In genomic region chr17:75238684-75239191, GRCh38 we compare ENCODE assay signal across 8 cellular contexts. TPM values are rescaled to one million over a fixed set of nuclear protein-coding genes. Genes with fewer than 3 reads are reported as not detected.
DNase-seq lines count a peak whose midpoint lies in the region; ATAC-seq and TF ChIP-seq lines count a peak whose summit lies in the region.

No MANE protein-coding gene starts in this region.

- H3K36me3 ChIP-seq in DOHH2 (ENCODE audit: control insufficient read depth, low read length): peaks cover 94% of the 10 kb centered on the region
- peaks cover 83% of the 10 kb centered on the region for H3K36me3 ChIP-seq in IMR-90 (ENCODE audit: control insufficient read depth, insufficient read depth, low read length)

- peak; percentile 69 for DNase-seq in IMR-90
- peak; percentile 78 for DNase-seq in RKO (ENCODE audit: low spot score)
- DNase-seq in activated T-helper 2 cell treated with anti-CD3 and anti-CD28 coated beads, Interferon-gamma antibody, Interleukin-2, Interleukin-4, amounts not matched to agents 10 μg/mL and 5 μg/mL and 100 μg/mL, durations not matched to agents 14 hours and 24 hours and 36 hours (ENCODE audit: low spot score): peak; percentile 42
- peak; percentile 64 for DNase-seq in fibroblast of the aortic adventitia (ENCODE audit: low read depth)
- DNase-seq in osteocyte (ENCODE audit: extremely low spot score, unreplicated experiment): no peak
- no peak for DNase-seq in NCI-H2029 (lab: John Stamatoyannopoulos, UW)

- TF ChIP-seq RAD21 in IMR-90 (IDR thresholded peaks at IDR 0.05; ENCODE audit: low read length): peak; percentile 49

- H3K4me2 ChIP-seq in DOHH2 (ENCODE audit: low read length): no peak overlapping the region
- H3K4me2 ChIP-seq in IMR-90 (ENCODE audit: low read depth, low read length): no peak overlapping the region

- in situ Hi-C loops in IMR-90 (cut with MboI; ENCODE audit: low sequenced_read_pairs): no loop called here

- POLR2A ChIA-PET in IMR-90 (lab: Charles Lee; ENCODE audit: unreplicated experiment): interaction anchor here (0.7 kb wide), 1 partner anchor 28 kb away, joined by 3 read pairs; no protein-coding TSS in a partner anchor

- no peak overlapping the region for H2AK5ac ChIP-seq in IMR-90 (ENCODE audit: low read depth, low read length)

- H2AFZ ChIP-seq in IMR-90 (replicated peaks; ENCODE audit: low read length, poor library complexity): peak overlapping the region; percentile 63

- no peak overlapping the region for H2BK5ac ChIP-seq in IMR-90 (ENCODE audit: low read depth, low read length, poor library complexity, severe bottlenecking)

- dilution Hi-C loops in IMR-90 (cut with HindIII; ENCODE audit: low sequenced_read_pairs, unreplicated experiment): no loop called here

- H3F3A ChIP-seq in DOHH2 (ENCODE audit: control insufficient read depth, insufficient read depth): peaks cover 8% of the 10 kb centered on the region; the same call in 1 of the 2 replicates

- peak; percentile 95 for TF ChIP-seq CTCF in DOHH2 (IDR thresholded peaks at IDR 0.05; ENCODE audit: low read depth, low read length, poor library complexity, severe bottlenecking)
- peak; percentile 68 for TF ChIP-seq CTCF in IMR-90 (conservative IDR thresholded peaks at IDR 0.05; ENCODE audit: low read depth, low read length)
- peak; percentile 84 for TF ChIP-seq CTCF in fibroblast of the aortic adventitia (IDR thresholded peaks at IDR 0.05; ENCODE audit: insufficient read depth, low read length)
- TF ChIP-seq CTCF in osteocyte (IDR thresholded peaks at IDR 0.05): peak; percentile 83

- BruUV-seq in IMR-90 (replicated peaks; lab: Mats Ljungman, UMichigan): no TSS peak

- no peaks in the 10 kb centered on the region for H3K9me1 ChIP-seq in IMR-90 (ENCODE audit: insufficient read depth, low read length)

- H4K91ac ChIP-seq in IMR-90 (ENCODE audit: insufficient read depth, low read depth, low read length): no peak overlapping the region

- intact Hi-C loops in IMR-90 (cut with micrococcal nuclease): no loop called here
- intact Hi-C loops in activated T-helper 2 cell treated with anti-CD3 and anti-CD28 coated beads, Interferon-gamma antibody, Interleukin-2, Interleukin-4, amounts not matched to agents 10 μg/mL and 5 μg/mL and 100 μg/mL, durations not matched to agents 14 hours and 24 hours and 36 hours (cut with micrococcal nuclease): no loop called here

- peak overlapping the region; percentile 86 for H3K27ac Mint-ChIP-seq in activated T-helper 2 cell treated with anti-CD3 and anti-CD28 coated beads, Interferon-gamma antibody, Interleukin-2, Interleukin-4, amounts not matched to agents 10 μg/mL and 5 μg/mL and 100 μg/mL, durations not matched to agents 14 hours and 24 hours and 36 hours
- H3K27ac Mint-ChIP-seq in osteocyte (ENCODE audit: unreplicated experiment): peak overlapping the region; percentile 62

- H3K18ac ChIP-seq in IMR-90 (ENCODE audit: low read depth, low read length): no peak overlapping the region

- peak; percentile 87 for ATAC-seq in IMR-90 (ENCODE audit: low read depth)
- no peak for ATAC-seq in HG02588 (IDR thresholded peaks at IDR 0.05; ENCODE audit: unreplicated experiment)

- H3K27ac ChIP-seq in DOHH2 (ENCODE audit: low read depth, low read length): no peak overlapping the region
- no peak overlapping the region for H3K27ac ChIP-seq in IMR-90 (ENCODE audit: insufficient read depth, low read length)

- no peak overlapping the region for H2BK120ac ChIP-seq in IMR-90 (ENCODE audit: low read depth, low read length)

- H2BK15ac ChIP-seq in IMR-90 (ENCODE audit: low read depth, low read length): no peak overlapping the region

- no peak overlapping the region for H4K5ac ChIP-seq in IMR-90 (ENCODE audit: low read depth, low read length)

- no peak overlapping the region for H2BK20ac ChIP-seq in IMR-90 (ENCODE audit: low read depth, low read length)

- CTCF ChIA-PET in IMR-90 (lab: Yijun Ruan, JAX): interaction anchor here (0.7 kb wide), 1 partner anchor 37 kb away, joined by 3 read pairs; no protein-coding TSS in a partner anchor

- H4K20me1 ChIP-seq in DOHH2 (ENCODE audit: control insufficient read depth, insufficient read depth, low read depth, low read length) (peaks cover 4% of the 10 kb centered on the region; the same call in 1 of the 2 replicates), IMR-90 (ENCODE audit: insufficient read depth, low read length) (peaks cover 17% of the 10 kb centered on the region)

- H3K4me3 ChIP-seq in DOHH2 (ENCODE audit: low read length) (no peak overlapping the region), IMR-90 (ENCODE audit: insufficient read depth, low read depth, low read length) (no peak overlapping the region), fibroblast of the aortic adventitia (ENCODE audit: low read depth, low read length) (no peak overlapping the region)

- WGBS in IMR-90 (ENCODE audit: extremely low coverage in 2 of 2, insufficient read length in 1 of 2), 2 experiments: 89% methylated on average over 4 of the region's 13 CpGs; no CpG with 5 or more reads in 1 of the 2 experiments

- H3K9me2 ChIP-seq in DOHH2 (replicated peaks; ENCODE audit: control insufficient read depth, low read length): no peaks in the 10 kb centered on the region

- H3K36me3 Mint-ChIP-seq in activated T-helper 2 cell treated with anti-CD3 and anti-CD28 coated beads, Interferon-gamma antibody, Interleukin-2, Interleukin-4, amounts not matched to agents 10 μg/mL and 5 μg/mL and 100 μg/mL, durations not matched to agents 14 hours and 24 hours and 36 hours (ENCODE audit: low read depth): peaks cover 88% of the 10 kb centered on the region
- H3K36me3 Mint-ChIP-seq in osteocyte (ENCODE audit: unreplicated experiment): peaks cover 31% of the 10 kb centered on the region

- H3K14ac ChIP-seq in IMR-90 (replicated peaks; ENCODE audit: low read depth, low read length): no peak overlapping the region

- no peaks in the 10 kb centered on the region for H3K9me3 Mint-ChIP-seq in activated T-helper 2 cell treated with anti-CD3 and anti-CD28 coated beads, Interferon-gamma antibody, Interleukin-2, Interleukin-4, amounts not matched to agents 10 μg/mL and 5 μg/mL and 100 μg/mL, durations not matched to agents 14 hours and 24 hours and 36 hours
- no peaks in the 10 kb centered on the region for H3K9me3 Mint-ChIP-seq in osteocyte (ENCODE audit: unreplicated experiment)

- no peak overlapping the region for H3K4me3 Mint-ChIP-seq in activated T-helper 2 cell treated with anti-CD3 and anti-CD28 coated beads, Interferon-gamma antibody, Interleukin-2, Interleukin-4, amounts not matched to agents 10 μg/mL and 5 μg/mL and 100 μg/mL, durations not matched to agents 14 hours and 24 hours and 36 hours (ENCODE audit: low read depth)
- no peak overlapping the region for H3K4me3 Mint-ChIP-seq in osteocyte (ENCODE audit: unreplicated experiment)

- peak overlapping the region; percentile 58 for H2AK9ac ChIP-seq in IMR-90 (replicated peaks; ENCODE audit: low read depth, low read length, poor library complexity)

- no peak overlapping the region for H4K8ac ChIP-seq in IMR-90 (ENCODE audit: low read depth in 2 of 2, low read length in 2 of 2)

- no peak for TF ChIP-seq POLR2A in IMR-90 (IDR thresholded peaks at IDR 0.05; ENCODE audit: low read depth, low read length)

- no peaks in the 10 kb centered on the region for H3K27me3 Mint-ChIP-seq in activated T-helper 2 cell treated with anti-CD3 and anti-CD28 coated beads, Interferon-gamma antibody, Interleukin-2, Interleukin-4, amounts not matched to agents 10 μg/mL and 5 μg/mL and 100 μg/mL, durations not matched to agents 14 hours and 24 hours and 36 hours (ENCODE audit: low read depth)
- H3K27me3 Mint-ChIP-seq in osteocyte (ENCODE audit: unreplicated experiment): no peaks in the 10 kb centered on the region

- H3K9me3 ChIP-seq in DOHH2 (ENCODE audit: control insufficient read depth, insufficient read depth, low read length): no peaks in the 10 kb centered on the region
- no peaks in the 10 kb centered on the region for H3K9me3 ChIP-seq in IMR-90 (ENCODE audit: control insufficient read depth, insufficient read depth, low read length)

- H3K79me1 ChIP-seq in IMR-90 (ENCODE audit: low read depth in 1 of 2, low read length in 2 of 2): peaks cover 0 to 12% of the 10 kb centered on the region in 2 experiments; a peak in 1 of 4 replicates

- H3K27me3 ChIP-seq in DOHH2 (ENCODE audit: control insufficient read depth, low read length) (no peaks in the 10 kb centered on the region), IMR-90 (ENCODE audit: control insufficient read depth, insufficient read depth, low read length) (no peaks in the 10 kb centered on the region)

- peaks cover 17% of the 10 kb centered on the region for H3K4me1 Mint-ChIP-seq in activated T-helper 2 cell treated with anti-CD3 and anti-CD28 coated beads, Interferon-gamma antibody, Interleukin-2, Interleukin-4, amounts not matched to agents 10 μg/mL and 5 μg/mL and 100 μg/mL, durations not matched to agents 14 hours and 24 hours and 36 hours (ENCODE audit: low read depth)
- H3K4me1 Mint-ChIP-seq in osteocyte (ENCODE audit: unreplicated experiment): peaks cover 2% of the 10 kb centered on the region

- no peak overlapping the region for H3K56ac ChIP-seq in IMR-90 (ENCODE audit: extremely low read depth, insufficient read depth, low read length)

- H3K79me2 ChIP-seq in DOHH2 (ENCODE audit: control insufficient read depth, low read length): no peaks in the 10 kb centered on the region

- H3K9ac ChIP-seq in IMR-90 (ENCODE audit: low read depth, low read length): no peak overlapping the region

- peaks cover 14% of the 10 kb centered on the region for H3K4me1 ChIP-seq in DOHH2 (ENCODE audit: control insufficient read depth, low read length)
- no peaks in the 10 kb centered on the region for H3K4me1 ChIP-seq in IMR-90 (ENCODE audit: control insufficient read depth, insufficient read depth, low read length)

- H3K23ac ChIP-seq in IMR-90 (ENCODE audit: low read depth, low read length): no peak overlapping the region

- H3K4ac ChIP-seq in IMR-90 (ENCODE audit: low read depth, low read length): no peak overlapping the region

RNA-seq across cellular contexts. Expression of gene GGA3, which starts 22.7 kb away (rescaled TPM):
- total RNA-seq in IMR-90 (2012; rRNA removed): 12.8 and 15.1 TPM in 2 replicates
- polyA plus RNA-seq in IMR-90 (2012; rRNA removed): 35.2 and 37.7 TPM in 2 replicates
- 11.8 and 16.9 TPM in 2 replicates for polyA plus RNA-seq in IMR-90 (2012; cell fraction: cytosol; rRNA removed)
- 173 and 223 TPM in 2 replicates for polyA plus RNA-seq in IMR-90 (2012; cell fraction: nucleus; rRNA removed; ENCODE audit: low replicate concordance)
- total RNA-seq in activated T-helper 2 cell treated with anti-CD3 and anti-CD28 coated beads, Interferon-gamma antibody, Interleukin-2, Interleukin-4, amounts not matched to agents 10 μg/mL and 5 μg/mL and 100 μg/mL, durations not matched to agents 14 hours and 24 hours and 36 hours: 71.7 and 77.2 TPM in 2 replicates
- total RNA-seq in fibroblast of the aortic adventitia (ENCODE audit: low replicate concordance): 8.7 and 14.0 TPM in 2 replicates
- 34.3 and 34.6 TPM in 2 replicates for total RNA-seq in osteocyte

RNA-seq across cellular contexts. Expression of gene MRPS7, which starts 22.9 kb away (rescaled TPM):
- total RNA-seq in IMR-90 (2012; rRNA removed) (55.9 and 62.5 TPM in 2 replicates), fibroblast of the aortic adventitia (ENCODE audit: low replicate concordance) (31.0 and 83.6 TPM in 2 replicates), osteocyte (49.6 and 50.4 TPM in 2 replicates)
- 60.5 and 70.3 TPM in 2 replicates for polyA plus RNA-seq in IMR-90 (2012; rRNA removed)
- polyA plus RNA-seq in IMR-90 (2012; cell fraction: cytosol; rRNA removed): 35.4 and 53.8 TPM in 2 replicates
- polyA plus RNA-seq in IMR-90 (2012; cell fraction: nucleus; rRNA removed; ENCODE audit: low replicate concordance): 22.2 and 34.6 TPM in 2 replicates
- 99.4 and 101 TPM in 2 replicates for total RNA-seq in activated T-helper 2 cell treated with anti-CD3 and anti-CD28 coated beads, Interferon-gamma antibody, Interleukin-2, Interleukin-4, amounts not matched to agents 10 μg/mL and 5 μg/mL and 100 μg/mL, durations not matched to agents 14 hours and 24 hours and 36 hours

RNA-seq across cellular contexts. Expression of gene MIF4GD, which starts 32.3 kb away (rescaled TPM):
- 3.3 and 4.1 TPM in 2 replicates for total RNA-seq in IMR-90 (2012; rRNA removed)
- polyA plus RNA-seq in IMR-90 (2012; rRNA removed): 6.9 and 7.7 TPM in 2 replicates
- polyA plus RNA-seq in IMR-90 (2012; cell fraction: cytosol; rRNA removed): 7.9 and 11.1 TPM in 2 replicates
- 5.9 and 6.9 TPM in 2 replicates for polyA plus RNA-seq in IMR-90 (2012; cell fraction: nucleus; rRNA removed; ENCODE audit: low replicate concordance)
- 50.5 and 51.5 TPM in 2 replicates for total RNA-seq in activated T-helper 2 cell treated with anti-CD3 and anti-CD28 coated beads, Interferon-gamma antibody, Interleukin-2, Interleukin-4, amounts not matched to agents 10 μg/mL and 5 μg/mL and 100 μg/mL, durations not matched to agents 14 hours and 24 hours and 36 hours
- 3.8 and 9.9 TPM in 2 replicates for total RNA-seq in fibroblast of the aortic adventitia (ENCODE audit: low replicate concordance)
- 25.4 and 27.9 TPM in 2 replicates for total RNA-seq in osteocyte

RNA-seq across cellular contexts. Expression of gene NUP85, which starts 33.3 kb away (rescaled TPM):
- 26.7 and 29.4 TPM in 2 replicates for total RNA-seq in IMR-90 (2012; rRNA removed)
- 54.4 and 59.3 TPM in 2 replicates for polyA plus RNA-seq in IMR-90 (2012; rRNA removed)
- polyA plus RNA-seq in IMR-90 (2012; cell fraction: cytosol; rRNA removed): 43.9 and 54.4 TPM in 2 replicates
- polyA plus RNA-seq in IMR-90 (2012; cell fraction: nucleus; rRNA removed; ENCODE audit: low replicate concordance): 198 and 233 TPM in 2 replicates
- 115 and 122 TPM in 2 replicates for total RNA-seq in activated T-helper 2 cell treated with anti-CD3 and anti-CD28 coated beads, Interferon-gamma antibody, Interleukin-2, Interleukin-4, amounts not matched to agents 10 μg/mL and 5 μg/mL and 100 μg/mL, durations not matched to agents 14 hours and 24 hours and 36 hours
- total RNA-seq in fibroblast of the aortic adventitia (ENCODE audit: low replicate concordance): 33.9 and 41.5 TPM in 2 replicates
- 58.1 and 61.1 TPM in 2 replicates for total RNA-seq in osteocyte

RNA-seq across cellular contexts. Expression of gene SLC25A19, which starts 50.5 kb away (rescaled TPM):
- total RNA-seq in IMR-90 (2012; rRNA removed) (8.3 and 9.1 TPM in 2 replicates), fibroblast of the aortic adventitia (ENCODE audit: low replicate concordance) (8.7 and 11.0 TPM in 2 replicates), osteocyte (8.6 and 12.3 TPM in 2 replicates)
- polyA plus RNA-seq in IMR-90 (2012; rRNA removed): 9.2 and 10.1 TPM in 2 replicates
- polyA plus RNA-seq in IMR-90 (2012; cell fraction: cytosol; rRNA removed): 6.8 and 8.2 TPM in 2 replicates
- 7.1 and 9.9 TPM in 2 replicates for polyA plus RNA-seq in IMR-90 (2012; cell fraction: nucleus; rRNA removed; ENCODE audit: low replicate concordance)
- 97.4 and 101 TPM in 2 replicates for total RNA-seq in activated T-helper 2 cell treated with anti-CD3 and anti-CD28 coated beads, Interferon-gamma antibody, Interleukin-2, Interleukin-4, amounts not matched to agents 10 μg/mL and 5 μg/mL and 100 μg/mL, durations not matched to agents 14 hours and 24 hours and 36 hours

Comparison
In these comparisons a context has a peak if more than half of its experiments do, and no peak if none do; other contexts are left out.
1. DNase-seq: peak in IMR-90 (single experiment), RKO (single experiment), activated T-helper 2 cell treated with anti-CD3 and anti-CD28 coated beads, Interferon-gamma antibody, Interleukin-2, Interleukin-4, amounts not matched to agents 10 μg/mL and 5 μg/mL and 100 μg/mL, durations not matched to agents 14 hours and 24 hours and 36 hours (single experiment) and fibroblast of the aortic adventitia (single experiment); none in osteocyte (single experiment) and NCI-H2029 (single experiment).
2. Peak in every context shown above with its lines, with median percentiles within 50 percentile points of each other: CTCF ChIP-seq.